9 cellular contexts compared by ENCODE assay signal in the genomic region with DNA sequence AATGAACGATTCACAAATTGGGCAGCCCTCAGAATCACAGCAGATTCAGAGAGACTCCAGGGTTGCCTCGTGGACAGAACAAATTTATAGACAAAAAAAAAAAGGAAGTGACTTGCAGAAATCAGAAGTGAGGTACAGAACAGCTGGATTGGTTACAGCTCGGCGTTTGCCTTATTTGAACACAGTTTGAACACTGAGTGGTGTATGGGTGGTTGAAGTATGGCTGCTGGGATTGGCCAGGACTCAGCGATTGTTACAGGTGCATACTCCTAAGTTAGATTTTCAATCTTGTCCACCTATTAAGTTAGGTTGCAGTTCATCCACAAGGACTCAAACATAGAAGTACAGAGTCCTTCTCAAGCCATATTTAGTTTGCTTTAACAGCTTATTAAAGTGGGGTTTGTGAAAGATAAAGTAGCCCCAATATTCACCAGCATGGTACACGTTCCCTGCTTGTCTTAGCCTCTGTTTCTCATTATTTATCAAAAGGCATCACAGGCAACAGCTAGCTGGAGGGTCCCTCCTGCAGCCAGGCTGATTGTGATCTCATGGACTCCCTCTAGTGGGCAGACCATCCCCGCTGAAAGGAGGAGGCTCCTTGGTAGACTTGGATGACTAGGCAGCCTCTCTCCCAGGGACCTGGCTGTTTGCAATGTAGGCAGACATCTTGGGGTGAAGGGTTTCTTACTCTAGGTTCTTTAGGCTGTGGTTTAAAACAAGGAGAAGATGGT. TPM values are rescaled to one million over a fixed set of nuclear protein-coding genes. Genes with fewer than 3 reads are reported as not detected.
A peak's percentile ranks its signal among the peaks of the same experiment; 100 is the strongest.
DNase-seq lines count a peak whose midpoint lies in the region; TF ChIP-seq lines count a peak whose summit lies in the region.
"Had no signal": no experiment of that assay in that cellular context is flagged by ENCODE, and none has a peak within 500 bp of the region (broad histone marks: within the 10 kb centered on the region; RNA-seq: fewer than 3 reads in every experiment).

No MANE protein-coding gene starts in this region.

- no peaks in the 10 kb centered on the region for H3K36me3 ChIP-seq in mammary epithelial cell (ENCODE audit: insufficient read depth, low read length)
- H3K36me3 ChIP-seq: BLaER1 treated with 17β-estradiol and CSF1 and Interleukin-3, amounts not matched to agents 10 nM and 100 nM had no signal

- no peaks in the 10 kb centered on the region for H3K79me2 ChIP-seq in mammary epithelial cell (ENCODE audit: insufficient read depth, low read length)

- in situ Hi-C loops in KBM-7 (cut with MboI; ENCODE audit: low pct_unique_long_range_greater_than_20kb, low sequenced_read_pairs), result no loop called here
- in situ Hi-C loops in mammary epithelial cell (cut with MboI; ENCODE audit: low sequenced_read_pairs in 2 of 2), result no loop called here

- H3K27ac ChIP-seq in mammary epithelial cell (ENCODE audit: insufficient read depth, low read depth, low read length), result no peak overlapping the region
- H3K27ac ChIP-seq: BLaER1 treated with 17β-estradiol and CSF1 and Interleukin-3, amounts not matched to agents 10 nM and 100 nM had no signal

- H4K20me1 ChIP-seq in mammary epithelial cell (ENCODE audit: insufficient read depth, low read length), result no peaks in the 10 kb centered on the region
- H4K20me1 ChIP-seq: BLaER1 treated with 17β-estradiol and CSF1 and Interleukin-3, amounts not matched to agents 10 nM and 100 nM had no signal

- WGBS in mammary epithelial cell (ENCODE audit: low coverage, missing lambda C conversion rate), result 48% methylated on average over 7 of the region's 7 CpGs

- no peak overlapping the region for H3K9ac ChIP-seq in mammary epithelial cell (ENCODE audit: insufficient read depth, low read length)
- H3K9ac ChIP-seq: BLaER1 treated with 17β-estradiol and CSF1 and Interleukin-3, amounts not matched to agents 10 nM and 100 nM had no signal

- DNase-seq in NCI-H2227 (lab: John Stamatoyannopoulos, UW; ENCODE audit: unreplicated experiment) (peak; percentile 50), NCI-H2227 treated with DMSO at 0.1 percent for 48 hours (lab: John Stamatoyannopoulos, UW) (no peak), KBM-7 (peak; percentile 73), SKM-1 treated with dmso at 0.1 percent for 144 hours (lab: John Stamatoyannopoulos, UW; ENCODE audit: unreplicated experiment) (peak; percentile 36), mammary epithelial cell (peak; percentile 46), left kidney (ENCODE audit: low read depth, low spot score) (peak; percentile 87), mesenteric fat pad (ENCODE audit: low spot score) (no peak)
- peak; percentile 18 to 33 (median 21) for DNase-seq in stimulated activated CD4-positive, alpha-beta T cell treated with anti-CD3 and anti-CD28 coated beads, TNF-alpha, amount 100 ng/mL, for 48 hours (ENCODE audit: low read depth in 3 of 3)

- dilution Hi-C loops in mammary epithelial cell (cut with HindIII; ENCODE audit: low sequenced_read_pairs), result no loop called here

- no peaks in the 10 kb centered on the region for H3K9me3 ChIP-seq in mammary epithelial cell (replicated peaks; ENCODE audit: insufficient read depth, low read length)

- BruUV-seq in mammary epithelial cell (replicated peaks; lab: Mats Ljungman, UMichigan), result no TSS peak

- H3K4me2 ChIP-seq in mammary epithelial cell (ENCODE audit: insufficient read depth, low read depth, low read length), result no peak overlapping the region
- H3K4me2 ChIP-seq: BLaER1 treated with 17β-estradiol and CSF1 and Interleukin-3, amounts not matched to agents 10 nM and 100 nM had no signal

- H3K27me3 ChIP-seq in mammary epithelial cell (ENCODE audit: insufficient read depth, low read length), result no peaks in the 10 kb centered on the region
- H3K27me3 ChIP-seq: BLaER1 treated with 17β-estradiol and CSF1 and Interleukin-3, amounts not matched to agents 10 nM and 100 nM had no signal

- no peaks in the 10 kb centered on the region for H3K4me1 ChIP-seq in mammary epithelial cell (ENCODE audit: insufficient read depth, low read length)
- H3K4me1 ChIP-seq: BLaER1 treated with 17β-estradiol and CSF1 and Interleukin-3, amounts not matched to agents 10 nM and 100 nM had no signal

- H3K4me3 ChIP-seq in mammary epithelial cell (replicated peaks in 1 of 3; ENCODE audit: insufficient read depth in 1 of 3, low read depth in 2 of 3, low read length in 3 of 3), result no peak overlapping the region
- H3K4me3 ChIP-seq: BLaER1 treated with 17β-estradiol and CSF1 and Interleukin-3, amounts not matched to agents 10 nM and 100 nM had no signal

- peak overlapping the region; percentile 6 for H2AFZ ChIP-seq in mammary epithelial cell (ENCODE audit: low read depth, low read length)

- intact Hi-C loops in mammary epithelial cell (cut with micrococcal nuclease), result loop anchor here (1.0 to 5.0 kb wide), 5 partner anchors 48 to 276 kb away; no protein-coding TSS in a partner anchor

- CTCF ChIA-PET in mammary epithelial cell (lab: Charles Lee; ENCODE audit: low non-redundant PET), result interaction anchor here (0.6 to 1.3 kb wide), 2 partner anchors 52 to 191 kb away, joined by 4 to 13 read pairs; no protein-coding TSS in a partner anchor

- TF ChIP-seq CTCF in mammary epithelial cell (conservative IDR thresholded peaks at IDR 0.05 in 1 of 2, IDR thresholded peaks at IDR 0.05 in 1 of 2; ENCODE audit: extremely low read depth in 1 of 2, insufficient read depth in 1 of 2, low read depth in 1 of 2, low read length in 2 of 2), result peak; percentile 87 to 92

RNA-seq across cellular contexts. Expression of gene ALDH1L1, which starts 17.6 kb away (rescaled TPM):
- total RNA-seq in mammary epithelial cell, result 1 to 10 TPM in 1 of 2 donors, under 1 TPM in 1; 0.71 to 1.2 TPM
- polyA plus RNA-seq in mammary epithelial cell, result 0.80 TPM
- not detected for polyA minus RNA-seq in mammary epithelial cell
- 105 TPM for total RNA-seq in mesenteric fat pad

Comparison
In these comparisons a context has a peak if more than half of its experiments do, and no peak if none do; other contexts are left out.
1. DNase-seq: peak in NCI-H2227 (single experiment), KBM-7 (single experiment), SKM-1 treated with dmso at 0.1 percent for 144 hours (single experiment), mammary epithelial cell (single experiment), left kidney (single experiment) and stimulated activated CD4-positive, alpha-beta T cell treated with anti-CD3 and anti-CD28 coated beads, TNF-alpha, amount 100 ng/mL, for 48 hours (3 of 3); none in NCI-H2227 treated with DMSO at 0.1 percent for 48 hours (single experiment) and mesenteric fat pad (single experiment).
2. RNA of gene ALDH1L1, which starts 17.6 kb away (total RNA-seq): 105 TPM in mesenteric fat pad (single experiment); 0.71 to 1.2 TPM in mammary epithelial cell; every median in the first group is over 10 times any median in the second.